In genomic region chr4:175971393-175972179, GRCh38 we compare ENCODE assay signal across 16 cellular contexts.
DNase-seq lines count a peak whose midpoint lies in the region; ATAC-seq and TF ChIP-seq lines count a peak whose summit lies in the region.
"Had no signal": no experiment of that assay in that cellular context is flagged by ENCODE, and none has a peak within 500 bp of the region (broad histone marks: within the 10 kb centered on the region; RNA-seq: fewer than 3 reads in every experiment).

No MANE protein-coding gene starts in this region.

- no peaks in the 10 kb centered on the region for H3K79me1 ChIP-seq in neuronal stem cell (ENCODE audit: low read depth, low read length)

- H2BK12ac ChIP-seq in neuronal stem cell (ENCODE audit: low read length), result no peak overlapping the region

- H3K14ac ChIP-seq in neuronal stem cell (ENCODE audit: low read length), result no peak overlapping the region

- peaks cover 13% of the 10 kb centered on the region for H3K4me1 ChIP-seq in OCI-LY3 (ENCODE audit: low read length)
- H3K4me1 ChIP-seq in esophagus muscularis mucosa, result peaks cover 0 to 43% (median 31%) of the 10 kb centered on the region in 4 donors
- H3K4me1 ChIP-seq in neuronal stem cell (ENCODE audit: control insufficient read depth in 2 of 2, insufficient read depth in 1 of 2, low read depth in 1 of 2, low read length in 2 of 2), result peaks cover 2 to 28% of the 10 kb centered on the region in 2 donors
- H3K4me1 ChIP-seq: Caco-2, tibial artery had no signal

- H3K27ac ChIP-seq in OCI-LY3 (ENCODE audit: low read length), result no peak overlapping the region
- peak overlapping the region; percentile 64 to 81 (median 80) for H3K27ac ChIP-seq in esophagus muscularis mucosa (replicated peaks in 1 of 4)
- no peak overlapping the region for H3K27ac ChIP-seq in neuronal stem cell (replicated peaks; ENCODE audit: low read length)
- H3K27ac ChIP-seq: tibial artery had no signal

- H2BK120ac ChIP-seq in neuronal stem cell (ENCODE audit: low read depth, low read length), result no peak overlapping the region

- no peak for ATAC-seq in HG03135 (IDR thresholded peaks at IDR 0.05; ENCODE audit: unreplicated experiment)
- ATAC-seq in SK-N-SH treated with all-trans-retinoic acid at 6 μM for 48 hours, result no peak

- POLR2A ChIA-PET in HEK293T (lab: Yijun Ruan, JAX), result no interaction called here

- H3K9ac ChIP-seq in OCI-LY3 (ENCODE audit: low read length), result peak overlapping the region; percentile 57
- no peak overlapping the region for H3K9ac ChIP-seq in neuronal stem cell (ENCODE audit: low read depth, low read length, poor library complexity)

- TF ChIP-seq CTCF in OCI-LY3 (IDR thresholded peaks at IDR 0.05; ENCODE audit: low read depth, low read length) (no peak), esophagus muscularis mucosa (IDR thresholded peaks at IDR 0.05) (no peak), osteocyte (IDR thresholded peaks at IDR 0.05) (no peak)

- no peaks in the 10 kb centered on the region for H3K36me3 Mint-ChIP-seq in osteocyte (ENCODE audit: unreplicated experiment)
- H3K36me3 Mint-ChIP-seq: activated naive CD8-positive, alpha-beta T cell had no signal

- intact Hi-C loops in esophagus muscularis mucosa (cut with DNase I), result no loop called here

- H3K4me3 ChIP-seq in OCI-LY3 (ENCODE audit: low read length), result peak overlapping the region; percentile 80
- peak overlapping the region; percentile 35 to 48 (median 40) for H3K4me3 ChIP-seq in esophagus muscularis mucosa
- H3K4me3 ChIP-seq in neuronal stem cell (ENCODE audit: low read length in 2 of 2), result peak overlapping the region in 1 of 2 donors; percentile 30
- H3K4me3 ChIP-seq: lung, tibial artery had no signal

- TF ChIP-seq POLR2A in esophagus muscularis mucosa (IDR thresholded peaks at IDR 0.05; ENCODE audit: low read depth), result no peak

- no peak overlapping the region for H2AK5ac ChIP-seq in neuronal stem cell (ENCODE audit: low read depth, low read length)

- H3K27me3 ChIP-seq in OCI-LY3 (ENCODE audit: low read depth, low read length) (no peaks in the 10 kb centered on the region), esophagus muscularis mucosa (no peaks in the 10 kb centered on the region), neuronal stem cell (ENCODE audit: control insufficient read depth in 3 of 3, insufficient read depth in 3 of 3, low read depth in 1 of 3, low read length in 3 of 3) (no peaks in the 10 kb centered on the region)
- H3K27me3 ChIP-seq: tibial artery had no signal

- no peak overlapping the region for H3K23ac ChIP-seq in neuronal stem cell (ENCODE audit: low read depth, low read length, poor library complexity)

- no peak overlapping the region for H3K4me3 Mint-ChIP-seq in osteocyte (ENCODE audit: unreplicated experiment)
- H3K4me3 Mint-ChIP-seq: activated naive CD8-positive, alpha-beta T cell had no signal

- no peak overlapping the region for H4K91ac ChIP-seq in neuronal stem cell (ENCODE audit: low read depth, low read length, poor library complexity)

- H3K9me3 ChIP-seq in OCI-LY3 (ENCODE audit: insufficient read depth, low read length) (no peaks in the 10 kb centered on the region), esophagus muscularis mucosa (peaks cover 0 to 11% (median 2%) of the 10 kb centered on the region in 4 donors), neuronal stem cell (replicated peaks in 1 of 2; ENCODE audit: control insufficient read depth in 2 of 2, insufficient read depth in 1 of 2, low read depth in 1 of 2, low read length in 2 of 2) (peaks cover 2 to 22% of the 10 kb centered on the region in 2 donors)
- H3K9me3 ChIP-seq: Caco-2, tibial artery had no signal

- no peaks in the 10 kb centered on the region for H3K36me3 ChIP-seq in OCI-LY3 (replicated peaks; ENCODE audit: low read depth, low read length)
- no peaks in the 10 kb centered on the region for H3K36me3 ChIP-seq in esophagus muscularis mucosa
- H3K36me3 ChIP-seq in neuronal stem cell (replicated peaks in 1 of 2; ENCODE audit: control insufficient read depth in 2 of 2, insufficient read depth in 2 of 2, low read length in 2 of 2), result no peaks in the 10 kb centered on the region
- H3K36me3 ChIP-seq: tibial artery had no signal

- no peak overlapping the region for H3K27ac Mint-ChIP-seq in osteocyte (ENCODE audit: unreplicated experiment)
- H3K27ac Mint-ChIP-seq: activated naive CD8-positive, alpha-beta T cell had no signal

- H2BK5ac ChIP-seq in neuronal stem cell (ENCODE audit: low read length), result no peak overlapping the region

- no peak overlapping the region for H3K4ac ChIP-seq in neuronal stem cell (ENCODE audit: low read length)

- peak overlapping the region; percentile 81 for H2AFZ ChIP-seq in OCI-LY3 (ENCODE audit: low read depth, low read length)
- peak overlapping the region; percentile 41 for H2AFZ ChIP-seq in neuronal stem cell (ENCODE audit: low read length)

- DNase-seq in AG20443 (ENCODE audit: low spot score), result peak; percentile 11
- no peak for DNase-seq in esophagus muscularis mucosa (ENCODE audit: extremely low spot score)
- no peak for DNase-seq in neuronal stem cell (ENCODE audit: low spot score)
- no peak for DNase-seq in HEK293T (ENCODE audit: extremely low spot score)
- DNase-seq in osteocyte (ENCODE audit: extremely low spot score, unreplicated experiment), result no peak
- DNase-seq: activated CD4-positive, alpha-beta T cell treated with anti-CD3 and anti-CD28 coated beads, Interleukin-2, amount 50 U/mL, for 4 hours; activated T-cell treated with anti-CD3 and anti-CD28 coated beads, Interleukin-2, amount 50 U/mL, for 1 hour; Caco-2; HCEC 1CT; IMR-90; tibial artery had no signal

- no peak overlapping the region for H2BK15ac ChIP-seq in neuronal stem cell (ENCODE audit: low read length)

- 48% methylated on average over 11 of the region's 11 CpGs for WGBS in esophagus muscularis mucosa
- 100% methylated on average over 3 of the region's 11 CpGs; no CpG with 5 or more reads in 1 of the 2 donors for WGBS in neuronal stem cell (ENCODE audit: extremely low coverage in 2 of 2, insufficient read length in 2 of 2, insufficient replicate concordance in 1 of 2), 2 donors

- no peaks in the 10 kb centered on the region for H4K20me1 ChIP-seq in OCI-LY3 (ENCODE audit: insufficient read depth, low read length)

- CTCF ChIA-PET in HEK293T (lab: Yijun Ruan, JAX), result interaction anchor here (0.7 kb wide), 1 partner anchor 18 kb away, joined by 3 read pairs; no protein-coding TSS in a partner anchor

- TF ChIP-seq EP300 in esophagus muscularis mucosa (IDR thresholded peaks at IDR 0.05), result no peak

- no peak overlapping the region for H4K8ac ChIP-seq in neuronal stem cell (ENCODE audit: low read depth, low read length)

- H3K9me3 Mint-ChIP-seq in osteocyte (ENCODE audit: unreplicated experiment), result peaks cover 4% of the 10 kb centered on the region

- no peak overlapping the region for H3K18ac ChIP-seq in neuronal stem cell (ENCODE audit: low read length)

- no peaks in the 10 kb centered on the region for H3K79me2 ChIP-seq in OCI-LY3 (ENCODE audit: low read length)

- H3K4me1 Mint-ChIP-seq in osteocyte (ENCODE audit: unreplicated experiment), result no peaks in the 10 kb centered on the region

- H3K4me2 ChIP-seq in OCI-LY3 (ENCODE audit: low read length), result peak overlapping the region; percentile 94
- no peak overlapping the region for H3K4me2 ChIP-seq in neuronal stem cell (ENCODE audit: insufficient read depth, low read length, poor library complexity, severe bottlenecking)

- H3K27me3 Mint-ChIP-seq in osteocyte (ENCODE audit: unreplicated experiment), result peaks cover 33% of the 10 kb centered on the region

TF ChIP-seq in HEK293T, 16 proteins besides CTCF, POLR2A, EP300 and RAD21:
- TF ChIP-seq PKNOX1 (IDR thresholded peaks at IDR 0.05), result no peak
- TF ChIP-seq CTBP1 (IDR thresholded peaks at IDR 0.05; ENCODE audit: borderline replicate concordance), result no peak

TF ChIP-seq in SK-N-SH treated with all-trans-retinoic acid at 6 μM for 48 hours, 23 proteins besides CTCF, POLR2A, EP300 and RAD21 (continues in another document):
- no peak for TF ChIP-seq ZFP3 (CRISPR knock-in tag; IDR thresholded peaks at IDR 0.05)
- TF ChIP-seq OSR1 (CRISPR knock-in tag; IDR thresholded peaks at IDR 0.05), result no peak
- no peak for TF ChIP-seq SNAI2 (CRISPR knock-in tag; IDR thresholded peaks at IDR 0.05)
- TF ChIP-seq PATZ1 (CRISPR knock-in tag; IDR thresholded peaks at IDR 0.05; ENCODE audit: borderline replicate concordance), result no peak
- no peak for TF ChIP-seq GLIS3 (CRISPR knock-in tag; IDR thresholded peaks at IDR 0.05)
- TF ChIP-seq ZNF8 (CRISPR knock-in tag; IDR thresholded peaks at IDR 0.05), result no peak
- no peak for TF ChIP-seq ZC3H10 (CRISPR knock-in tag; IDR thresholded peaks at IDR 0.05)
- TF ChIP-seq ZFP30 (CRISPR knock-in tag; IDR thresholded peaks at IDR 0.05), result no peak
- TF ChIP-seq RARB (CRISPR knock-in tag; IDR thresholded peaks at IDR 0.05), result no peak
- TF ChIP-seq TOX (CRISPR knock-in tag; IDR thresholded peaks at IDR 0.05; ENCODE audit: borderline replicate concordance), result no peak
- no peak for TF ChIP-seq POU6F1 (CRISPR knock-in tag; IDR thresholded peaks at IDR 0.05; ENCODE audit: borderline replicate concordance, low read depth)

Comparison
In these comparisons a context has a peak if more than half of its experiments do, and no peak if none do; other contexts are left out.
1. H3K27ac ChIP-seq: peak in esophagus muscularis mucosa (4 of 4); none in OCI-LY3 (single experiment) and neuronal stem cell (single experiment).